In genomic region chr6:15260099-15260821, GRCh38 we compare ENCODE assay signal across 10 cellular contexts. TPM values are rescaled to one million over a fixed set of nuclear protein-coding genes. Genes with fewer than 3 reads are reported as not detected.
DNase-seq lines count a peak whose midpoint lies in the region; ATAC-seq and TF ChIP-seq lines count a peak whose summit lies in the region.
"Had no signal": no experiment of that assay in that cellular context is flagged by ENCODE, and none has a peak within 500 bp of the region (broad histone marks: within the 10 kb centered on the region; RNA-seq: fewer than 3 reads in every experiment).

No MANE protein-coding gene starts in this region.

- TF ChIP-seq CTCF in AG09319 (IDR thresholded peaks at IDR 0.05; ENCODE audit: low read depth, low read length) (no peak), astrocyte of the spinal cord (IDR thresholded peaks at IDR 0.05; ENCODE audit: low read depth, low read length) (no peak)

- peak overlapping the region; percentile 19 for H3K4me3 Mint-ChIP-seq in natural killer cell treated with Interleukin-12 subunit alpha and Interleukin-12 subunit beta and Interleukin-15 and Interleukin-18, amount 100 ng/mL, for 72 hours

- H3K27ac Mint-ChIP-seq in natural killer cell treated with Interleukin-12 subunit alpha and Interleukin-12 subunit beta and Interleukin-15 and Interleukin-18, amount 100 ng/mL, for 72 hours: peak overlapping the region; percentile 70 to 96

- in situ Hi-C loops in astrocyte of the spinal cord (cut with HindIII; ENCODE audit: low sequenced_read_pairs): no loop called here

- no peaks in the 10 kb centered on the region for H3K9me3 Mint-ChIP-seq in natural killer cell treated with Interleukin-12 subunit alpha and Interleukin-12 subunit beta and Interleukin-15 and Interleukin-18, amount 100 ng/mL, for 72 hours

- no peak for ATAC-seq in natural killer cell treated with Interleukin-12 subunit alpha and Interleukin-12 subunit beta and Interleukin-15 and Interleukin-18, amount 100 ng/mL, for 72 hours
- ATAC-seq in HG02610 (IDR thresholded peaks at IDR 0.05; ENCODE audit: unreplicated experiment) (no peak), HG02623 (IDR thresholded peaks at IDR 0.05; ENCODE audit: unreplicated experiment) (no peak), GM19324 (IDR thresholded peaks at IDR 0.05; ENCODE audit: low FRiP score, unreplicated experiment) (no peak)
- ATAC-seq: left lobe of liver had no signal

- peaks cover 5% of the 10 kb centered on the region for H3K36me3 Mint-ChIP-seq in natural killer cell treated with Interleukin-12 subunit alpha and Interleukin-12 subunit beta and Interleukin-15 and Interleukin-18, amount 100 ng/mL, for 72 hours

- H3K27me3 Mint-ChIP-seq in natural killer cell treated with Interleukin-12 subunit alpha and Interleukin-12 subunit beta and Interleukin-15 and Interleukin-18, amount 100 ng/mL, for 72 hours: no peaks in the 10 kb centered on the region

- H3K4me3 ChIP-seq in astrocyte of the spinal cord (ENCODE audit: low read depth, low read length): no peak overlapping the region

- peak; percentile 74 for DNase-seq in AG09319 (ENCODE audit: extremely low read depth, low read depth)
- peak; percentile 62 for DNase-seq in HCEC 1CT
- peak; percentile 90 for DNase-seq in astrocyte of the spinal cord (ENCODE audit: low read depth, low spot score)
- DNase-seq in natural killer cell treated with Interleukin-12 subunit alpha and Interleukin-12 subunit beta and Interleukin-15 and Interleukin-18, amount 100 ng/mL, for 72 hours (ENCODE audit: low spot score): no peak
- DNase-seq in cerebellum (ENCODE audit: low spot score): no peak
- DNase-seq: SW 1271 had no signal

- H3K4me1 Mint-ChIP-seq in natural killer cell treated with Interleukin-12 subunit alpha and Interleukin-12 subunit beta and Interleukin-15 and Interleukin-18, amount 100 ng/mL, for 72 hours (ENCODE audit: low read depth in 2 of 2): peaks cover 85 to 94% of the 10 kb centered on the region in 2 donors

RNA-seq across cellular contexts. Expression of gene JARID2, which starts 14.4 kb away (rescaled TPM):
- 10 to 100 TPM; 28.6 to 34.9 TPM for total RNA-seq in natural killer cell treated with Interleukin-12 subunit alpha and Interleukin-12 subunit beta and Interleukin-15 and Interleukin-18, amount 100 ng/mL, for 72 hours
- 25.3 TPM for total RNA-seq in cerebellum

Comparison
In these comparisons a context has a peak if more than half of its experiments do, and no peak if none do; other contexts are left out.
1. DNase-seq: peak in AG09319 (single experiment), HCEC 1CT (single experiment) and astrocyte of the spinal cord (single experiment); none in natural killer cell treated with Interleukin-12 subunit alpha and Interleukin-12 subunit beta and Interleukin-15 and Interleukin-18, amount 100 ng/mL, for 72 hours (single experiment) and cerebellum (single experiment).